ENCODE assay signal across 8 cellular contexts in genomic region chr15:59437777-59438574, GRCh38. TPM values are rescaled to one million over a fixed set of nuclear protein-coding genes. Genes with fewer than 3 reads are reported as not detected.
A peak's percentile ranks its signal among the peaks of the same experiment; 100 is the strongest.
DNase-seq lines count a peak whose midpoint lies in the region; ATAC-seq, FAIRE-seq and TF ChIP-seq lines count a peak whose summit lies in the region.

TSS of gene FAM81A (plus strand) at chr15:59438186. CDS start at chr15:59458627, 20,441 bp downstream.

- no peaks in the 10 kb centered on the region for H3K9me2 ChIP-seq in PC-3 (replicated peaks; ENCODE audit: low read length)

- peaks cover 20% of the 10 kb centered on the region for H3K4me1 Mint-ChIP-seq in activated naive CD8-positive, alpha-beta T cell treated with anti-CD3 and anti-CD28 coated beads, Interleukin-2, amount 50 U/mL, for 24 hours

- H3K9me3 ChIP-seq in PC-3 (ENCODE audit: low read length) (no peaks in the 10 kb centered on the region), pancreas (no peaks in the 10 kb centered on the region)

- H3K27ac ChIP-seq in PC-3 (ENCODE audit: low read length), result no peak within 1 kb of the TSS
- no peak within 1 kb of the TSS for H3K27ac ChIP-seq in pancreas

- peak within 1 kb of the TSS; percentile 65 for H3K27ac Mint-ChIP-seq in activated naive CD8-positive, alpha-beta T cell treated with anti-CD3 and anti-CD28 coated beads, Interleukin-2, amount 50 U/mL, for 24 hours

- H3F3A ChIP-seq in PC-3 (ENCODE audit: low read length, unreplicated experiment), result no peaks in the 10 kb centered on the region

- no peaks in the 10 kb centered on the region for H3K36me3 ChIP-seq in PC-3 (ENCODE audit: low read depth, low read length)
- H3K36me3 ChIP-seq in pancreas, result no peaks in the 10 kb centered on the region

- 1% methylated on average over 63 to 95 of the region's 95 CpGs for WGBS in pancreas, 2 donors

- peak within 1 kb of the TSS; percentile 96 for H2AFZ ChIP-seq in PC-3 (ENCODE audit: low read length)

- H4K20me1 ChIP-seq in PC-3 (ENCODE audit: low read length), result no peaks in the 10 kb centered on the region

- H3K27me3 Mint-ChIP-seq in activated naive CD8-positive, alpha-beta T cell treated with anti-CD3 and anti-CD28 coated beads, Interleukin-2, amount 50 U/mL, for 24 hours, result peaks cover 62% of the 10 kb centered on the region

- H3K79me2 ChIP-seq in PC-3 (ENCODE audit: low read length), result peaks cover 3% of the 10 kb centered on the region; the same call in 1 of the 2 replicates

- no TSS peak for BruUV-seq in PC-3 (replicated peaks; lab: Mats Ljungman, UMichigan)

- peak within 1 kb of the TSS; percentile 99 for H3K4me2 ChIP-seq in PC-3 (ENCODE audit: low read length)

- POLR2A ChIA-PET in PC-3 (lab: Charles Lee; ENCODE audit: unreplicated experiment), result interaction anchor here (1.4 kb wide), 1 partner anchor 65 kb away, joined by 3 read pairs; the partner anchor contains the start of gene MYO1E

- CTCF ChIA-PET in PC-3 (lab: Charles Lee), result no interaction called here

- ATAC-seq in GM19468 (IDR thresholded peaks at IDR 0.05; ENCODE audit: extremely low read depth, unreplicated experiment) (peak; percentile 66), PC-3 (peak; percentile 89), pancreas (peak; percentile 85 to 93 (median 92)), HG02840 (IDR thresholded peaks at IDR 0.05; ENCODE audit: low FRiP score, unreplicated experiment) (no peak)
- ATAC-seq in activated naive CD8-positive, alpha-beta T cell treated with anti-CD3 and anti-CD28 coated beads, Interleukin-2, amount 50 U/mL, for 24 hours, result peak; percentile 81

- peak within 1 kb of the TSS; percentile 50 for H3K9ac ChIP-seq in PC-3 (ENCODE audit: low read length)

- peak; percentile 42 for DNase-seq in DMS153 (lab: John Stamatoyannopoulos, UW)
- DNase-seq in HK-2 (ENCODE audit: unreplicated experiment), result peak; percentile 56
- peak; percentile 68 for DNase-seq in PC-3
- peak; percentile 58 for DNase-seq in activated naive CD8-positive, alpha-beta T cell treated with anti-CD3 and anti-CD28 coated beads, Interleukin-2, amount 50 U/mL, for 24 hours
- DNase-seq in cardiac septum (ENCODE audit: low spot score), result peak; percentile 92
- peak; percentile 66 to 86 (median 70) for DNase-seq in pancreas

- FAIRE-seq in pancreas (lab: Jason Lieb, UNC), result no peak

- intact Hi-C loops in PC-3 (cut with micrococcal nuclease), result no loop called here
- intact Hi-C loops in cardiac septum (cut with DNase I), result loop anchor here (1.0 to 10.0 kb wide), 2 partner anchors 66 to 193 kb away; partner anchors contain the start of gene MYO1E
- intact Hi-C loops in pancreas (cut with DNase I), result no loop called here

- peaks cover 11% of the 10 kb centered on the region; the same call in 1 of the 2 replicates for H3K4me1 ChIP-seq in PC-3 (ENCODE audit: insufficient read depth, low read length)
- H3K4me1 ChIP-seq in pancreas, result peaks cover 0 to 9% (median 0%) of the 10 kb centered on the region in 3 donors

- no peaks in the 10 kb centered on the region for H3K27me3 ChIP-seq in PC-3 (ENCODE audit: low read length)
- no peaks in the 10 kb centered on the region for H3K27me3 ChIP-seq in pancreas

- no peaks in the 10 kb centered on the region for H3K36me3 Mint-ChIP-seq in activated naive CD8-positive, alpha-beta T cell treated with anti-CD3 and anti-CD28 coated beads, Interleukin-2, amount 50 U/mL, for 24 hours (ENCODE audit: low read depth)

- H3K4me3 ChIP-seq in PC-3 (ENCODE audit: low read length) (peak within 1 kb of the TSS; percentile 81), pancreas (peak within 1 kb of the TSS; percentile 18 to 54 (median 37))

- peak within 1 kb of the TSS; percentile 77 for H3K4me3 Mint-ChIP-seq in activated naive CD8-positive, alpha-beta T cell treated with anti-CD3 and anti-CD28 coated beads, Interleukin-2, amount 50 U/mL, for 24 hours

- TF ChIP-seq CTCF in PC-3 (conservative IDR thresholded peaks at IDR 0.05; ENCODE audit: low read depth, low read length), result no peak
- no peak for TF ChIP-seq CTCF in pancreas (IDR thresholded peaks at IDR 0.05)

- no peaks in the 10 kb centered on the region for H3K9me3 Mint-ChIP-seq in activated naive CD8-positive, alpha-beta T cell treated with anti-CD3 and anti-CD28 coated beads, Interleukin-2, amount 50 U/mL, for 24 hours

RNA-seq across cellular contexts. Expression of gene FAM81A, which starts in this region (rescaled TPM):
- total RNA-seq in PC-3 (2014; rRNA removed) (2.5 and 8.1 TPM in 2 replicates), cardiac septum (1.8 TPM), pancreas (1 to 10 TPM in 1 of 6 donors, under 1 TPM in 5; 0.51 to 2.2 (median 0.68) TPM)
- under 1 TPM; 0.34 to 0.63 TPM for polyA plus RNA-seq in pancreas

Comparison
In these comparisons a context has a peak if more than half of its experiments do, and no peak if none do; other contexts are left out.
1. DNase-seq: peak in every context shown above with its lines; median percentile 92 in cardiac septum; 70 in pancreas; 68 in PC-3; 58 in activated naive CD8-positive, alpha-beta T cell treated with anti-CD3 and anti-CD28 coated beads, Interleukin-2, amount 50 U/mL, for 24 hours; 56 in HK-2; 42 in DMS153.